Comparison of ENCODE assay signal across 8 cellular contexts in the genomic region with DNA sequence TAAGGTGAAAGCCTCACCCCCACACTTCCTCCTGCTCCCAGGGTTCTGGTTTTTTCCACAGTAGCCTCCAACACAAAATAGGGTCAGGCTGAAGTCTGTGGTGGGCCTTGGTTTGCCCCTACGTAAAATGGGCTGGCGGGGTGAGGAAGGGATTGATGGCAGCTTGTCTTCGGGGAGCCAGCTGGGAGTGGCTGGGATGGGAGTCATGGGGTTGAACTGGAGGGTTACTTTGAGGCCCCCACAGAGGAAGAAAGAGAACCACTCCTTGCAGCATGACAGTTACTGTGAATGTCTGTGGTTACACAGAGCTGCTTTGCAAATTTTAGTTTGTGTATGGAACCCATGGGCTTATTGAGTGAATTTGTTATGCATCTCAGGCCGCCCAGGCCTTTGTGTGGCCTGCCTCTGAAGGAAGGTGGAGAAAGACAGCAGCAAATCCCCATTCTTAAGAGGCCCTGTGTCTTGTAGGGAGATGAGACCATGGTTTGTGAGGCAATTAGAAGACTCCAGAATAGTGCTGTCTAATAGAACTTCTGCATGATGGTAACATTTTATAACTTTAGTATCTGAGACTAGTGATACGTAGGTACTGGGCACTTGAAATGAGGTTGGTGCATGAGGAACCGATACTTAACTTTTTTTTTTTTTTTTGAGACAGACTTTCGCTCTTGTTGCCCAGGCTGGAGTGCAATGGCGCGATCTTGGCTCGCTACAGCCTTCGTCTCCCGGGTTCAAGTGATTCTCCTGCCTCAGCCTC. TPM values are rescaled to one million over a fixed set of nuclear protein-coding genes. Genes with fewer than 3 reads are reported as not detected.
DNase-seq lines count a peak whose midpoint lies in the region; ATAC-seq, FAIRE-seq and TF ChIP-seq lines count a peak whose summit lies in the region.

No MANE protein-coding gene starts in this region.

- peaks cover 57% of the 10 kb centered on the region for H3K36me3 ChIP-seq in neutrophil

- H3K27ac Mint-ChIP-seq in T-helper 17 cell = peak overlapping the region; percentile 99

- no peaks in the 10 kb centered on the region for H3K27me3 ChIP-seq in neutrophil

- H3K4me1 Mint-ChIP-seq in T-helper 17 cell = peaks cover 52% of the 10 kb centered on the region

- no peak overlapping the region for H3K4me3 ChIP-seq in neutrophil (ENCODE audit: low read depth in 1 of 2, low read length in 1 of 2)

- H3K4me1 ChIP-seq in neutrophil (ENCODE audit: control insufficient read depth in 1 of 2, insufficient read depth in 1 of 2, low read depth in 1 of 2, low read length in 1 of 2) = peaks cover 63 to 64% of the 10 kb centered on the region in 2 experiments

- H3K4me3 Mint-ChIP-seq in T-helper 17 cell = peak overlapping the region; percentile 62

- peak overlapping the region; percentile 100 for H3K27ac ChIP-seq in neutrophil

- no peaks in the 10 kb centered on the region for H3K27me3 Mint-ChIP-seq in T-helper 17 cell

- TF ChIP-seq CTCF in neutrophil (IDR thresholded peaks at IDR 0.05) = no peak

- ATAC-seq in GM19035 (IDR thresholded peaks at IDR 0.05; ENCODE audit: unreplicated experiment) (peak; percentile 44), HG02763 (IDR thresholded peaks at IDR 0.05; ENCODE audit: unreplicated experiment) (peak; percentile 39), T-helper 17 cell (no peak), left colon (no peak)

- H3K9me3 ChIP-seq in T-helper 17 cell (ENCODE audit: control insufficient read depth, low read length, poor library complexity, severe bottlenecking) (no peaks in the 10 kb centered on the region), neutrophil (no peaks in the 10 kb centered on the region)

- peaks cover 2% of the 10 kb centered on the region for H3K36me3 Mint-ChIP-seq in T-helper 17 cell (ENCODE audit: low read depth)

- intact Hi-C loops in left colon (cut with DNase I, micrococcal nuclease) = no loop called here

- DNase-seq in T-helper 17 cell (no peak), NCI-H1048 (lab: John Stamatoyannopoulos, UW) (no peak), left colon (no peak), RCC 7860 (ENCODE audit: low spot score) (no peak), NCI-H526 treated with DMSO at 0.1 percent for 48 hours (lab: John Stamatoyannopoulos, UW) (no peak)

- FAIRE-seq in RCC 7860 (lab: Jason Lieb, UNC) = no peak

RNA-seq across cellular contexts. Expression of a gene that starts 8.1 kb away (rescaled TPM):
- total RNA-seq in T-helper 17 cell (10 to 100 TPM; 63.6 to 73.0 TPM), left colon (10 to 100 TPM; 58.4 to 64.0 TPM)

Comparison
In these comparisons a context has a peak if more than half of its experiments do, and no peak if none do; other contexts are left out.
1. ATAC-seq: peak in GM19035 (single experiment) and HG02763 (single experiment); none in T-helper 17 cell (single experiment) and left colon (single experiment).